ENCODE assay signal across 14 cellular contexts in genomic region chr20:3813758-3814581, GRCh38. TPM values are rescaled to one million over a fixed set of nuclear protein-coding genes. Genes with fewer than 3 reads are reported as not detected.
DNase-seq lines count a peak whose midpoint lies in the region; ATAC-seq, FAIRE-seq and TF ChIP-seq lines count a peak whose summit lies in the region.
"Had no signal": no experiment of that assay in that cellular context is flagged by ENCODE, and none has a peak within 500 bp of the region (broad histone marks: within the 10 kb centered on the region; RNA-seq: fewer than 3 reads in every experiment).

No MANE protein-coding gene starts in this region.

- POLR2A ChIA-PET in HepG2 (lab: Yijun Ruan, JAX): interaction anchor here (2.8 kb wide), 1 partner anchor 28 kb away, joined by 10 read pairs; the partner anchor contains the start of gene CENPB
- POLR2A ChIA-PET in naive thymus-derived CD4-positive, alpha-beta T cell (lab: Charles Lee): interaction anchor here (0.6 to 13.1 kb wide), 10 partner anchors 10 to 665 kb away, joined by 3 to 134 read pairs (median 4); partner anchors contain the start of genes ADISSP and CDC25B

- H3K4me3 ChIP-seq in HepG2 (replicated peaks in 1 of 3; ENCODE audit: insufficient read depth in 1 of 3, low read depth in 2 of 3, low read length in 3 of 3) (no peak overlapping the region), right lobe of liver (no peak overlapping the region), uterus (no peak overlapping the region)
- no peak overlapping the region for H3K4me3 ChIP-seq in naive thymus-derived CD4-positive, alpha-beta T cell (ENCODE audit: low read length)
- H3K4me3 ChIP-seq: BLaER1 had no signal

- H3K9me3 ChIP-seq in HepG2 (ENCODE audit: low read length) (no peaks in the 10 kb centered on the region), right lobe of liver (no peaks in the 10 kb centered on the region), uterus (no peaks in the 10 kb centered on the region)
- H3K9me3 ChIP-seq in naive thymus-derived CD4-positive, alpha-beta T cell (ENCODE audit: control insufficient read depth in 2 of 3, low read length in 3 of 3): no peaks in the 10 kb centered on the region
- H3K9me3 ChIP-seq: BLaER1, neutrophil had no signal

- peaks cover 3% of the 10 kb centered on the region for H3K36me3 Mint-ChIP-seq in activated T-helper 2 cell treated with anti-CD3 and anti-CD28 coated beads, Interferon-gamma antibody, Interleukin-2, Interleukin-4, amounts not matched to agents 10 μg/mL and 5 μg/mL and 100 μg/mL, durations not matched to agents 14 hours and 24 hours and 36 hours (ENCODE audit: low read depth)
- H3K36me3 Mint-ChIP-seq in naive thymus-derived CD4-positive, alpha-beta T cell: peaks cover 0 to 20% (median 0%) of the 10 kb centered on the region in 5 donors

- no peak overlapping the region for H2AFZ ChIP-seq in HepG2 (ENCODE audit: low read length)

- no peak for TF ChIP-seq CTCF in HepG2 (CRISPR knock-in tag; IDR thresholded peaks at IDR 0.05)
- no peak for TF ChIP-seq CTCF in right lobe of liver (IDR thresholded peaks at IDR 0.05)
- TF ChIP-seq CTCF in uterus (IDR thresholded peaks at IDR 0.05): no peak

- H3K36me3 ChIP-seq in HepG2 (replicated peaks in 1 of 2; ENCODE audit: control insufficient read depth in 1 of 2, insufficient read depth in 2 of 2, low read length in 2 of 2) (no peaks in the 10 kb centered on the region), right lobe of liver (no peaks in the 10 kb centered on the region), uterus (no peaks in the 10 kb centered on the region)
- no peaks in the 10 kb centered on the region for H3K36me3 ChIP-seq in naive thymus-derived CD4-positive, alpha-beta T cell (ENCODE audit: control insufficient read depth in 2 of 3, insufficient read depth in 3 of 3, low read length in 3 of 3)
- H3K36me3 ChIP-seq: BLaER1, neutrophil had no signal

- TF ChIP-seq EP300 in HepG2 (IDR thresholded peaks at IDR 0.05; ENCODE audit: low read depth in 2 of 2, low read length in 2 of 2) (no peak), HepG2 (CRISPR knock-in tag; IDR thresholded peaks at IDR 0.05; ENCODE audit: borderline replicate concordance) (no peak)

- H3K4me2 ChIP-seq in HepG2 (ENCODE audit: low read depth, low read length): no peak overlapping the region
- H3K4me2 ChIP-seq: BLaER1 had no signal

- H3K79me2 ChIP-seq in HepG2 (ENCODE audit: insufficient read depth, low read length): no peaks in the 10 kb centered on the region

- H3K4me1 ChIP-seq in HepG2 (ENCODE audit: insufficient read depth, low read length) (peaks cover 53% of the 10 kb centered on the region), right lobe of liver (peaks cover 0 to 25% (median 10%) of the 10 kb centered on the region in 4 donors), uterus (peaks cover 7 to 16% of the 10 kb centered on the region in 2 donors)
- peaks cover 58 to 75% of the 10 kb centered on the region in 2 donors for H3K4me1 ChIP-seq in naive thymus-derived CD4-positive, alpha-beta T cell (ENCODE audit: control insufficient read depth in 2 of 2, insufficient read depth in 2 of 2, low read length in 2 of 2)

- H3K27me3 ChIP-seq in HepG2 (ENCODE audit: control insufficient read depth in 1 of 2, insufficient read depth in 2 of 2, low read length in 2 of 2) (peaks cover 3 to 14% of the 10 kb centered on the region in 2 experiments; a peak in 3 of 5 replicates), right lobe of liver (no peaks in the 10 kb centered on the region), uterus (no peaks in the 10 kb centered on the region)
- no peaks in the 10 kb centered on the region for H3K27me3 ChIP-seq in naive thymus-derived CD4-positive, alpha-beta T cell (ENCODE audit: control insufficient read depth in 2 of 2, insufficient read depth in 2 of 2, low read length in 2 of 2)
- H3K27me3 ChIP-seq: BLaER1 had no signal

- no peak overlapping the region for H3K4me3 Mint-ChIP-seq in activated T-helper 2 cell treated with anti-CD3 and anti-CD28 coated beads, Interferon-gamma antibody, Interleukin-2, Interleukin-4, amounts not matched to agents 10 μg/mL and 5 μg/mL and 100 μg/mL, durations not matched to agents 14 hours and 24 hours and 36 hours (ENCODE audit: low read depth)
- H3K4me3 Mint-ChIP-seq in naive thymus-derived CD4-positive, alpha-beta T cell: peak overlapping the region; percentile 39 to 90 (median 66)
- H3K4me3 Mint-ChIP-seq: endodermal cell had no signal

- H3K9me3 Mint-ChIP-seq in activated T-helper 2 cell treated with anti-CD3 and anti-CD28 coated beads, Interferon-gamma antibody, Interleukin-2, Interleukin-4, amounts not matched to agents 10 μg/mL and 5 μg/mL and 100 μg/mL, durations not matched to agents 14 hours and 24 hours and 36 hours: no peaks in the 10 kb centered on the region
- H3K9me3 Mint-ChIP-seq in naive thymus-derived CD4-positive, alpha-beta T cell: no peaks in the 10 kb centered on the region
- H3K9me3 Mint-ChIP-seq: endodermal cell had no signal

- no peaks in the 10 kb centered on the region for H4K20me1 ChIP-seq in HepG2 (ENCODE audit: insufficient read depth, low read length)
- H4K20me1 ChIP-seq: BLaER1 had no signal

- H3K27me3 Mint-ChIP-seq in activated T-helper 2 cell treated with anti-CD3 and anti-CD28 coated beads, Interferon-gamma antibody, Interleukin-2, Interleukin-4, amounts not matched to agents 10 μg/mL and 5 μg/mL and 100 μg/mL, durations not matched to agents 14 hours and 24 hours and 36 hours (ENCODE audit: low read depth): no peaks in the 10 kb centered on the region
- no peaks in the 10 kb centered on the region for H3K27me3 Mint-ChIP-seq in naive thymus-derived CD4-positive, alpha-beta T cell

- H3K4me1 Mint-ChIP-seq in activated T-helper 2 cell treated with anti-CD3 and anti-CD28 coated beads, Interferon-gamma antibody, Interleukin-2, Interleukin-4, amounts not matched to agents 10 μg/mL and 5 μg/mL and 100 μg/mL, durations not matched to agents 14 hours and 24 hours and 36 hours (ENCODE audit: low read depth): peaks cover 54% of the 10 kb centered on the region
- peaks cover 44 to 73% (median 68%) of the 10 kb centered on the region in 7 donors for H3K4me1 Mint-ChIP-seq in naive thymus-derived CD4-positive, alpha-beta T cell
- H3K4me1 Mint-ChIP-seq: endodermal cell had no signal

- intact Hi-C loops in HepG2 (cut with micrococcal nuclease; ENCODE audit: unreplicated experiment): no loop called here
- intact Hi-C loops in right lobe of liver (cut with DNase I): no loop called here
- intact Hi-C loops in activated T-helper 2 cell treated with anti-CD3 and anti-CD28 coated beads, Interferon-gamma antibody, Interleukin-2, Interleukin-4, amounts not matched to agents 10 μg/mL and 5 μg/mL and 100 μg/mL, durations not matched to agents 14 hours and 24 hours and 36 hours (cut with micrococcal nuclease): loop anchor here (10.0 kb wide), 1 partner anchor 271 kb away; no protein-coding TSS in a partner anchor
- intact Hi-C loops in naive thymus-derived CD4-positive, alpha-beta T cell (cut with micrococcal nuclease): no loop called here
- intact Hi-C loops in uterus (cut with DNase I; ENCODE audit: low total_unique reads): no loop called here

- no peak for FAIRE-seq in HepG2 (lab: Jason Lieb, UNC)

- H3K9ac ChIP-seq in HepG2 (ENCODE audit: insufficient read depth, low read depth, low read length): no peak overlapping the region
- H3K9ac ChIP-seq: BLaER1 had no signal

- TF ChIP-seq POLR2A in HepG2 (IDR thresholded peaks at IDR 0.05; ENCODE audit: insufficient read depth in 1 of 2, low read depth in 2 of 2, low read length in 2 of 2) (no peak), right lobe of liver (IDR thresholded peaks at IDR 0.05) (no peak), uterus (IDR thresholded peaks at IDR 0.05) (no peak)

- no peak for ATAC-seq in HepG2
- ATAC-seq in right lobe of liver: no peak
- ATAC-seq in naive thymus-derived CD4-positive, alpha-beta T cell: no peak
- ATAC-seq: left cardiac atrium had no signal

- CTCF ChIA-PET in HepG2 (lab: Yijun Ruan, JAX; ENCODE audit: low intra/inter-chr PET ratio, low total read pairs): no interaction called here
- CTCF ChIA-PET in naive thymus-derived CD4-positive, alpha-beta T cell (lab: Charles Lee): interaction anchor here (0.8 to 6.8 kb wide), 8 partner anchors 9 to 41 kb away, joined by 3 to 45 read pairs (median 4); partner anchors contain the start of genes CDC25B and CENPB

- DNase-seq in HepG2 (ENCODE audit: low spot score) (no peak), right lobe of liver (no peak), uterus (no peak), middle frontal gyrus (ENCODE audit: extremely low spot score, low spot score) (no peak), COLO829 (ENCODE audit: low spot score) (no peak), NCI-H2029 (lab: John Stamatoyannopoulos, UW) (no peak)
- no peak for DNase-seq in activated T-helper 2 cell treated with anti-CD3 and anti-CD28 coated beads, Interferon-gamma antibody, Interleukin-2, Interleukin-4, amounts not matched to agents 10 μg/mL and 5 μg/mL and 100 μg/mL, durations not matched to agents 14 hours and 24 hours and 36 hours (ENCODE audit: low spot score)
- DNase-seq in naive thymus-derived CD4-positive, alpha-beta T cell: peak in 1 of 9 donors; percentile 17
- DNase-seq: aorta, endodermal cell, GDM1, left cardiac atrium had no signal

- WGBS in HepG2 (ENCODE audit: low lambda C conversion rate): 82% methylated on average over 14 of the region's 14 CpGs
- WGBS in right lobe of liver (ENCODE audit: insufficient coverage, low coverage, low lambda C conversion rate, missing lambda C conversion rate): 69% methylated on average over 11 of the region's 14 CpGs

- in situ Hi-C loops in HepG2 (cut with HindIII; ENCODE audit: extremely low pct_ligation_motif_present, low pct_unique_long_range_greater_than_20kb): no loop called here

- BruUV-seq in HepG2 (replicated peaks; lab: Mats Ljungman, UMichigan): no TSS peak

- no peak for TF ChIP-seq RAD21 in HepG2 (CRISPR knock-in tag; IDR thresholded peaks at IDR 0.05)

- no peak overlapping the region for H3K27ac ChIP-seq in HepG2 (ENCODE audit: extremely low read length, insufficient read depth, low read length)
- no peak overlapping the region for H3K27ac ChIP-seq in right lobe of liver
- H3K27ac ChIP-seq in naive thymus-derived CD4-positive, alpha-beta T cell (ENCODE audit: low read depth, low read length): peak overlapping the region; percentile 65
- H3K27ac ChIP-seq in uterus: peak overlapping the region; percentile 93 to 97
- H3K27ac ChIP-seq: BLaER1, neutrophil had no signal

- H3K27ac Mint-ChIP-seq in activated T-helper 2 cell treated with anti-CD3 and anti-CD28 coated beads, Interferon-gamma antibody, Interleukin-2, Interleukin-4, amounts not matched to agents 10 μg/mL and 5 μg/mL and 100 μg/mL, durations not matched to agents 14 hours and 24 hours and 36 hours: peak overlapping the region; percentile 61
- H3K27ac Mint-ChIP-seq in naive thymus-derived CD4-positive, alpha-beta T cell: peak overlapping the region; percentile 74 to 100 (median 96)
- H3K27ac Mint-ChIP-seq: endodermal cell had no signal

RNA-seq across cellular contexts. Expression of gene AP5S1, which starts 6.4 kb away (rescaled TPM):
- total RNA-seq in HepG2 (2016; rRNA removed; fragmentation: Illumina TruSeq; extraction: Trizol) (23.2 and 23.7 TPM in 2 replicates), right lobe of liver (10 to 100 TPM in 3 of 6 experiments, 1 to 10 TPM in 3; 7.7 to 16.1 (median 9.5) TPM), uterus (10 to 100 TPM in 2 of 4 donors, 1 to 10 TPM in 1, under 1 TPM in 1; under 0.01 to 18.6 (median 9.5) TPM)
- 6.5 and 6.6 TPM in 2 replicates for total RNA-seq in HepG2 (2016; cell fraction: cytosol; rRNA removed; fragmentation: Illumina TruSeq; extraction: Trizol; ENCODE audit: low read depth)
- 20.8 and 26.3 TPM in 2 replicates for total RNA-seq in HepG2 (2016; cell fraction: insoluble cytoplasmic fraction; rRNA removed; fragmentation: Illumina TruSeq; extraction: Trizol)
- total RNA-seq in HepG2 (2016; cell fraction: membrane; rRNA removed; fragmentation: Illumina TruSeq; extraction: Trizol): 15.6 and 19.4 TPM in 2 replicates
- total RNA-seq in HepG2 (2016; cell fraction: nucleus; rRNA removed; fragmentation: Illumina TruSeq; extraction: Trizol): 14.1 and 15.3 TPM in 2 replicates
- 7.9 and 9.1 TPM in 2 replicates for polyA plus RNA-seq in HepG2 (2011; rRNA removed)
- 6.7 and 9.3 TPM in 2 replicates for polyA plus RNA-seq in HepG2 (2011; cell fraction: cytosol; rRNA removed)
- 13.1 and 17.4 TPM in 2 replicates for polyA plus RNA-seq in HepG2 (2011; cell fraction: nucleus; rRNA removed)
- 6.2 and 7.2 TPM in 2 replicates for polyA plus RNA-seq in HepG2 (2012)
- polyA plus RNA-seq in HepG2 (2016; cell fraction: cytosol; fragmentation: Illumina TruSeq; extraction: Trizol; ENCODE audit: low read depth): 6.5 and 8.5 TPM in 2 replicates
- polyA plus RNA-seq in HepG2 (2016; cell fraction: insoluble cytoplasmic fraction; fragmentation: Illumina TruSeq; extraction: Trizol; ENCODE audit: low read depth): 20.4 and 21.3 TPM in 2 replicates
- 13.2 and 17.0 TPM in 2 replicates for polyA plus RNA-seq in HepG2 (2016; cell fraction: membrane; fragmentation: Illumina TruSeq; extraction: Trizol; ENCODE audit: low read depth)
- 18.0 and 19.1 TPM in 2 replicates for polyA plus RNA-seq in HepG2 (2016; cell fraction: nucleus; fragmentation: Illumina TruSeq; extraction: Trizol; ENCODE audit: insufficient read depth, low read depth)
- polyA minus RNA-seq in HepG2 (2011; rRNA and poly(A)+ RNA removed; ENCODE audit: low replicate concordance): 15.2 and 46.1 TPM in 2 replicates
- polyA minus RNA-seq in HepG2 (2011; cell fraction: cytosol; rRNA and poly(A)+ RNA removed): 8.3 and 11.6 TPM in 2 replicates
- 23.7 and 26.3 TPM in 2 replicates for polyA minus RNA-seq in HepG2 (2011; cell fraction: nucleus; rRNA and poly(A)+ RNA removed)
- total RNA-seq in activated T-helper 2 cell treated with anti-CD3 and anti-CD28 coated beads, Interferon-gamma antibody, Interleukin-2, Interleukin-4, amounts not matched to agents 10 μg/mL and 5 μg/mL and 100 μg/mL, durations not matched to agents 14 hours and 24 hours and 36 hours: 11.9 and 12.8 TPM in 2 replicates
- total RNA-seq in naive thymus-derived CD4-positive, alpha-beta T cell: 10 to 100 TPM in 4 of 5 experiments, 1 to 10 TPM in 1; 7.9 to 14.0 (median 10.8) TPM
- 10 to 100 TPM; 19.8 to 25.9 TPM for polyA plus RNA-seq in naive thymus-derived CD4-positive, alpha-beta T cell

RNA-seq across cellular contexts. Expression of gene CDC25B, which starts 17.9 kb away (rescaled TPM):
- total RNA-seq in HepG2 (2016; rRNA removed; fragmentation: Illumina TruSeq; extraction: Trizol): 14.5 and 19.3 TPM in 2 replicates
- 5.8 and 5.9 TPM in 2 replicates for total RNA-seq in HepG2 (2016; cell fraction: cytosol; rRNA removed; fragmentation: Illumina TruSeq; extraction: Trizol; ENCODE audit: low read depth)
- total RNA-seq in HepG2 (2016; cell fraction: insoluble cytoplasmic fraction; rRNA removed; fragmentation: Illumina TruSeq; extraction: Trizol): 15.3 and 18.9 TPM in 2 replicates
- 18.7 and 19.9 TPM in 2 replicates for total RNA-seq in HepG2 (2016; cell fraction: membrane; rRNA removed; fragmentation: Illumina TruSeq; extraction: Trizol)
- total RNA-seq in HepG2 (2016; cell fraction: nucleus; rRNA removed; fragmentation: Illumina TruSeq; extraction: Trizol): 13.9 and 16.9 TPM in 2 replicates
- 14.3 and 19.4 TPM in 2 replicates for polyA plus RNA-seq in HepG2 (2011; rRNA removed)
- polyA plus RNA-seq in HepG2 (2011; cell fraction: cytosol; rRNA removed): 11.6 and 15.6 TPM in 2 replicates
- polyA plus RNA-seq in HepG2 (2011; cell fraction: nucleus; rRNA removed): 49.0 and 73.9 TPM in 2 replicates
- polyA plus RNA-seq in HepG2 (2012): 26.0 and 33.6 TPM in 2 replicates
- polyA plus RNA-seq in HepG2 (2016; cell fraction: cytosol; fragmentation: Illumina TruSeq; extraction: Trizol; ENCODE audit: low read depth): 10.4 and 11.1 TPM in 2 replicates
- 30.9 and 41.0 TPM in 2 replicates for polyA plus RNA-seq in HepG2 (2016; cell fraction: insoluble cytoplasmic fraction; fragmentation: Illumina TruSeq; extraction: Trizol; ENCODE audit: low read depth)
- polyA plus RNA-seq in HepG2 (2016; cell fraction: membrane; fragmentation: Illumina TruSeq; extraction: Trizol; ENCODE audit: low read depth): 21.7 and 25.1 TPM in 2 replicates
- polyA plus RNA-seq in HepG2 (2016; cell fraction: nucleus; fragmentation: Illumina TruSeq; extraction: Trizol; ENCODE audit: insufficient read depth, low read depth): 40.4 and 46.6 TPM in 2 replicates
- 22.5 and 47.0 TPM in 2 replicates for polyA minus RNA-seq in HepG2 (2011; rRNA and poly(A)+ RNA removed; ENCODE audit: low replicate concordance)
- polyA minus RNA-seq in HepG2 (2011; cell fraction: cytosol; rRNA and poly(A)+ RNA removed): 15.7 and 18.9 TPM in 2 replicates
- polyA minus RNA-seq in HepG2 (2011; cell fraction: nucleus; rRNA and poly(A)+ RNA removed): 11.1 and 13.0 TPM in 2 replicates
- 10 to 100 TPM; 10.9 to 28.7 (median 16.5) TPM for total RNA-seq in right lobe of liver
- total RNA-seq in activated T-helper 2 cell treated with anti-CD3 and anti-CD28 coated beads, Interferon-gamma antibody, Interleukin-2, Interleukin-4, amounts not matched to agents 10 μg/mL and 5 μg/mL and 100 μg/mL, durations not matched to agents 14 hours and 24 hours and 36 hours: 101 and 103 TPM in 2 replicates
- total RNA-seq in naive thymus-derived CD4-positive, alpha-beta T cell: 100 to 1,000 TPM; 166 to 392 (median 281) TPM
- 10 to 100 TPM; 37.0 to 45.7 TPM for polyA plus RNA-seq in naive thymus-derived CD4-positive, alpha-beta T cell
- 10 to 100 TPM; 13.2 to 72.8 (median 25.5) TPM for total RNA-seq in uterus

RNA-seq across cellular contexts. Expression of gene CENPB, which starts 27.4 kb away (rescaled TPM):
- total RNA-seq in HepG2 (2016; rRNA removed; fragmentation: Illumina TruSeq; extraction: Trizol): 42.9 and 54.5 TPM in 2 replicates
- 12.7 and 12.9 TPM in 2 replicates for total RNA-seq in HepG2 (2016; cell fraction: cytosol; rRNA removed; fragmentation: Illumina TruSeq; extraction: Trizol; ENCODE audit: low read depth)
- 42.6 and 53.4 TPM in 2 replicates for total RNA-seq in HepG2 (2016; cell fraction: insoluble cytoplasmic fraction; rRNA removed; fragmentation: Illumina TruSeq; extraction: Trizol)
- total RNA-seq in HepG2 (2016; cell fraction: membrane; rRNA removed; fragmentation: Illumina TruSeq; extraction: Trizol): 44.1 and 47.1 TPM in 2 replicates
- total RNA-seq in HepG2 (2016; cell fraction: nucleus; rRNA removed; fragmentation: Illumina TruSeq; extraction: Trizol): 22.9 and 28.9 TPM in 2 replicates
- 10.4 and 15.6 TPM in 2 replicates for polyA plus RNA-seq in HepG2 (2011; rRNA removed)
- 13.3 and 14.8 TPM in 2 replicates for polyA plus RNA-seq in HepG2 (2011; cell fraction: cytosol; rRNA removed)
- 19.0 and 20.4 TPM in 2 replicates for polyA plus RNA-seq in HepG2 (2011; cell fraction: nucleus; rRNA removed)
- polyA plus RNA-seq in HepG2 (2012): 20.0 and 24.1 TPM in 2 replicates
- 11.2 and 11.4 TPM in 2 replicates for polyA plus RNA-seq in HepG2 (2016; cell fraction: cytosol; fragmentation: Illumina TruSeq; extraction: Trizol; ENCODE audit: low read depth)
- polyA plus RNA-seq in HepG2 (2016; cell fraction: insoluble cytoplasmic fraction; fragmentation: Illumina TruSeq; extraction: Trizol; ENCODE audit: low read depth): 37.8 and 42.0 TPM in 2 replicates
- polyA plus RNA-seq in HepG2 (2016; cell fraction: membrane; fragmentation: Illumina TruSeq; extraction: Trizol; ENCODE audit: low read depth): 28.4 and 33.6 TPM in 2 replicates
- polyA plus RNA-seq in HepG2 (2016; cell fraction: nucleus; fragmentation: Illumina TruSeq; extraction: Trizol; ENCODE audit: insufficient read depth, low read depth): 36.6 and 38.3 TPM in 2 replicates
- 40.5 and 51.2 TPM in 2 replicates for polyA minus RNA-seq in HepG2 (2011; rRNA and poly(A)+ RNA removed; ENCODE audit: low replicate concordance)
- 17.9 and 18.5 TPM in 2 replicates for polyA minus RNA-seq in HepG2 (2011; cell fraction: cytosol; rRNA and poly(A)+ RNA removed)
- 16.0 and 16.7 TPM in 2 replicates for polyA minus RNA-seq in HepG2 (2011; cell fraction: nucleus; rRNA and poly(A)+ RNA removed)
- total RNA-seq in right lobe of liver: 10 to 100 TPM; 27.8 to 43.1 (median 31.6) TPM
- total RNA-seq in activated T-helper 2 cell treated with anti-CD3 and anti-CD28 coated beads, Interferon-gamma antibody, Interleukin-2, Interleukin-4, amounts not matched to agents 10 μg/mL and 5 μg/mL and 100 μg/mL, durations not matched to agents 14 hours and 24 hours and 36 hours: 66.1 and 68.9 TPM in 2 replicates
- total RNA-seq in naive thymus-derived CD4-positive, alpha-beta T cell: 10 to 100 TPM; 35.3 to 73.6 (median 50.0) TPM
- 1 to 10 TPM; 1.3 to 1.8 TPM for polyA plus RNA-seq in naive thymus-derived CD4-positive, alpha-beta T cell
- 100 to 1,000 TPM in 2 of 4 donors, 10 to 100 TPM in 2; 18.2 to 127 (median 85.2) TPM for total RNA-seq in uterus

RNA-seq across cellular contexts. Expression of gene MAVS, which starts 32.7 kb away (rescaled TPM):
- total RNA-seq in HepG2 (2016; rRNA removed; fragmentation: Illumina TruSeq; extraction: Trizol): 36.6 and 44.4 TPM in 2 replicates
- 4.7 and 5.3 TPM in 2 replicates for total RNA-seq in HepG2 (2016; cell fraction: cytosol; rRNA removed; fragmentation: Illumina TruSeq; extraction: Trizol; ENCODE audit: low read depth)
- total RNA-seq in HepG2 (2016; cell fraction: insoluble cytoplasmic fraction; rRNA removed; fragmentation: Illumina TruSeq; extraction: Trizol): 37.6 and 37.9 TPM in 2 replicates
- total RNA-seq in HepG2 (2016; cell fraction: membrane; rRNA removed; fragmentation: Illumina TruSeq; extraction: Trizol): 17.4 and 17.9 TPM in 2 replicates
- 23.6 and 27.3 TPM in 2 replicates for total RNA-seq in HepG2 (2016; cell fraction: nucleus; rRNA removed; fragmentation: Illumina TruSeq; extraction: Trizol)
- 27.3 and 27.8 TPM in 2 replicates for polyA plus RNA-seq in HepG2 (2011; rRNA removed)
- polyA plus RNA-seq in HepG2 (2011; cell fraction: cytosol; rRNA removed): 15.7 and 16.8 TPM in 2 replicates
- polyA plus RNA-seq in HepG2 (2011; cell fraction: nucleus; rRNA removed): 36.4 and 42.5 TPM in 2 replicates
- polyA plus RNA-seq in HepG2 (2012): 18.3 and 22.8 TPM in 2 replicates
- 2.6 TPM in 2 replicates for polyA plus RNA-seq in HepG2 (2016; cell fraction: cytosol; fragmentation: Illumina TruSeq; extraction: Trizol; ENCODE audit: low read depth)
- 25.4 and 30.9 TPM in 2 replicates for polyA plus RNA-seq in HepG2 (2016; cell fraction: insoluble cytoplasmic fraction; fragmentation: Illumina TruSeq; extraction: Trizol; ENCODE audit: low read depth)
- polyA plus RNA-seq in HepG2 (2016; cell fraction: membrane; fragmentation: Illumina TruSeq; extraction: Trizol; ENCODE audit: low read depth): 6.2 and 7.0 TPM in 2 replicates
- polyA plus RNA-seq in HepG2 (2016; cell fraction: nucleus; fragmentation: Illumina TruSeq; extraction: Trizol; ENCODE audit: insufficient read depth, low read depth): 35.3 and 39.8 TPM in 2 replicates
- polyA minus RNA-seq in HepG2 (2011; rRNA and poly(A)+ RNA removed; ENCODE audit: low replicate concordance): 25.5 and 99.2 TPM in 2 replicates
- polyA minus RNA-seq in HepG2 (2011; cell fraction: cytosol; rRNA and poly(A)+ RNA removed): 36.0 and 39.4 TPM in 2 replicates
- 27.7 and 33.1 TPM in 2 replicates for polyA minus RNA-seq in HepG2 (2011; cell fraction: nucleus; rRNA and poly(A)+ RNA removed)
- total RNA-seq in right lobe of liver: 10 to 100 TPM; 10.1 to 20.4 (median 17.0) TPM
- 41.0 and 43.5 TPM in 2 replicates for total RNA-seq in activated T-helper 2 cell treated with anti-CD3 and anti-CD28 coated beads, Interferon-gamma antibody, Interleukin-2, Interleukin-4, amounts not matched to agents 10 μg/mL and 5 μg/mL and 100 μg/mL, durations not matched to agents 14 hours and 24 hours and 36 hours
- 10 to 100 TPM; 23.3 to 49.9 (median 41.5) TPM for total RNA-seq in naive thymus-derived CD4-positive, alpha-beta T cell
- 10 to 100 TPM in 1 of 2 donors, 1 to 10 TPM in 1; 3.5 to 10.1 TPM for polyA plus RNA-seq in naive thymus-derived CD4-positive, alpha-beta T cell
- 10 to 100 TPM in 3 of 4 donors, 1 to 10 TPM in 1; 7.4 to 43.2 (median 13.7) TPM for total RNA-seq in uterus

RNA-seq across cellular contexts. Expression of gene SPEF1, which starts 32.7 kb away (rescaled TPM):
- 0.27 and 0.32 TPM in 2 replicates for total RNA-seq in HepG2 (2016; rRNA removed; fragmentation: Illumina TruSeq; extraction: Trizol)
- total RNA-seq in HepG2 (2016; cell fraction: cytosol; rRNA removed; fragmentation: Illumina TruSeq; extraction: Trizol; ENCODE audit: low read depth): not detected in 2 replicates
- total RNA-seq in HepG2 (2016; cell fraction: insoluble cytoplasmic fraction; rRNA removed; fragmentation: Illumina TruSeq; extraction: Trizol): 0.15 and 0.22 TPM in 2 replicates
- 0.17 and 0.22 TPM in 2 replicates for total RNA-seq in HepG2 (2016; cell fraction: membrane; rRNA removed; fragmentation: Illumina TruSeq; extraction: Trizol)
- total RNA-seq in HepG2 (2016; cell fraction: nucleus; rRNA removed; fragmentation: Illumina TruSeq; extraction: Trizol): 0.40 TPM in 1 of 2 replicates, not detected in the other
- 0.05 and 0.11 TPM in 2 replicates for polyA plus RNA-seq in HepG2 (2011; rRNA removed)
- 0.08 TPM in 1 of 2 replicates, not detected in the other for polyA plus RNA-seq in HepG2 (2011; cell fraction: cytosol; rRNA removed)
- polyA plus RNA-seq in HepG2 (2011; cell fraction: nucleus; rRNA removed): 0.45 and 0.84 TPM in 2 replicates
- 0.11 TPM in 1 of 2 replicates, not detected in the other for polyA plus RNA-seq in HepG2 (2012)
- polyA plus RNA-seq in HepG2 (2016; cell fraction: cytosol; fragmentation: Illumina TruSeq; extraction: Trizol; ENCODE audit: low read depth): 0.17 and 0.22 TPM in 2 replicates
- 0.24 and 0.25 TPM in 2 replicates for polyA plus RNA-seq in HepG2 (2016; cell fraction: insoluble cytoplasmic fraction; fragmentation: Illumina TruSeq; extraction: Trizol; ENCODE audit: low read depth)
- polyA plus RNA-seq in HepG2 (2016; cell fraction: membrane; fragmentation: Illumina TruSeq; extraction: Trizol; ENCODE audit: low read depth): 0.20 and 0.42 TPM in 2 replicates
- 0.29 TPM in 1 of 2 replicates, not detected in the other for polyA plus RNA-seq in HepG2 (2016; cell fraction: nucleus; fragmentation: Illumina TruSeq; extraction: Trizol; ENCODE audit: insufficient read depth, low read depth)
- polyA minus RNA-seq in HepG2 (2011; rRNA and poly(A)+ RNA removed; ENCODE audit: low replicate concordance): 0.08 and 0.14 TPM in 2 replicates
- not detected in 2 replicates for polyA minus RNA-seq in HepG2 (2011; cell fraction: cytosol; rRNA and poly(A)+ RNA removed)
- polyA minus RNA-seq in HepG2 (2011; cell fraction: nucleus; rRNA and poly(A)+ RNA removed): 0.64 TPM in 1 of 2 replicates, not detected in the other
- not detected for total RNA-seq in right lobe of liver
- not detected in 2 replicates for total RNA-seq in activated T-helper 2 cell treated with anti-CD3 and anti-CD28 coated beads, Interferon-gamma antibody, Interleukin-2, Interleukin-4, amounts not matched to agents 10 μg/mL and 5 μg/mL and 100 μg/mL, durations not matched to agents 14 hours and 24 hours and 36 hours
- under 1 TPM in 3 of 5 experiments, not detected in 2; 0.24 to 0.32 (median 0.29) TPM for total RNA-seq in naive thymus-derived CD4-positive, alpha-beta T cell
- polyA plus RNA-seq in naive thymus-derived CD4-positive, alpha-beta T cell: not detected
- total RNA-seq in uterus: 1 to 10 TPM in 1 of 4 donors, under 1 TPM in 2, not detected in 1; 0.26 to 1.3 (median 0.37) TPM
- total RNA-seq: aorta, left cardiac atrium had no signal

Comparison
In these comparisons a context has a peak if more than half of its experiments do, and no peak if none do; other contexts are left out.
1. H3K27ac ChIP-seq: peak in naive thymus-derived CD4-positive, alpha-beta T cell (single experiment) and uterus (2 of 2); none in HepG2 (single experiment) and right lobe of liver (0 of 3).